ENCODE assay signal across 8 cellular contexts in the genomic region with DNA sequence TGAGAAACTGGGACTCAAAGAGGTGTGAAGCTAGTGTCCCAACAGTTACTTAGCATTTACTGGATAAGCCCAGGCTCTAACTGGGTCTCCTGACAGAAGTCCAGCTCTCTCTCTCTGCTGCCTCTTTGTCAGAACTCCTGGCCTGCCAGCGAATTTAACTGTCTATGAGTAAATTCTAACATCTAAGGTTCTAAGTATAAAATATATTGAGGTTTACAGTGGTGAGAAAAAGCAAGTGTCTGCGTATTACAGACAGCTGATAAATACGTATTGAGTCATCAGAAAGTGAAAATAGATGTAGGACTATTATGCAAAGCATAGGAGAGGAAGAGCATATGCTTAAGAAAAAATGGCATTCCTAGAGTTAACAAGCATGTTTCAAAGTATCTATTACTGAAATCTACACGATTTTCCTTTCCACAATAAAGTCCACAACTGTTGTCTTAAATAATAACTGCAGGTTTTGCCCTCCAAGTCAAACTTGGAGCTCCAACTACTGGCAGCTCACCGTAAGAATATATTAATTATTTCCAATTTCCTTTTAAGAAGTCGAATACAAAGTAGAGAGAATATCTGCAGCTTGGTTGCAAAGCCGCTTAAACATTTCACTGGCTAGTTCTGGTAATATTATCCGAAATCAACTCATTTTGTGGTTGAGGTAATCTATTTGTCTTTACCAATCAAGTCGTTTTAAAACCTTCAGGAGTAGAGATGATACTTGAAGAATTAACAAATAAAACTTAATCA. TPM values are rescaled to one million over a fixed set of nuclear protein-coding genes. Genes with fewer than 3 reads are reported as not detected.
A peak's percentile ranks its signal among the peaks of the same experiment; 100 is the strongest.
DNase-seq lines count a peak whose midpoint lies in the region; ATAC-seq and TF ChIP-seq lines count a peak whose summit lies in the region.

No MANE protein-coding gene starts in this region.

- peaks cover 9 to 17% of the 10 kb centered on the region in 2 experiments; a peak in 3 of 4 replicates for H3K79me1 ChIP-seq in IMR-90 (ENCODE audit: low read depth in 1 of 2, low read length in 2 of 2)

- H3K4me3 ChIP-seq in IMR-90 (ENCODE audit: insufficient read depth, low read depth, low read length) = no peak overlapping the region
- H3K4me3 ChIP-seq in tibial artery = peak overlapping the region; percentile 72 to 88

- no peak overlapping the region for H2AFZ ChIP-seq in IMR-90 (replicated peaks; ENCODE audit: low read length, poor library complexity)

- no peak overlapping the region for H2AK5ac ChIP-seq in IMR-90 (ENCODE audit: low read depth, low read length)

- TF ChIP-seq CTCF in IMR-90 (conservative IDR thresholded peaks at IDR 0.05; ENCODE audit: low read depth, low read length) (no peak; the same call in 1 of the 2 replicates), tibial artery (IDR thresholded peaks at IDR 0.05) (peak in 1 of 2 experiments; percentile 7)

- peak overlapping the region; percentile 5; the same call in 1 of the 2 replicates for H3K4ac ChIP-seq in IMR-90 (ENCODE audit: low read depth, low read length)

- no peak overlapping the region for H2BK15ac ChIP-seq in IMR-90 (ENCODE audit: low read depth, low read length)

- TF ChIP-seq POLR2A in IMR-90 (IDR thresholded peaks at IDR 0.05; ENCODE audit: low read depth, low read length) = no peak

- H3K23ac ChIP-seq in IMR-90 (ENCODE audit: low read depth, low read length) = no peak overlapping the region

- POLR2A ChIA-PET in IMR-90 (lab: Charles Lee; ENCODE audit: unreplicated experiment) = interaction anchor here (0.9 kb wide), 1 partner anchor 330 kb away, joined by 4 read pairs; no protein-coding TSS in a partner anchor

- DNase-seq in NOMO-1 treated with DMSO at 0.1 percent for 48 hours (lab: John Stamatoyannopoulos, UW; ENCODE audit: unreplicated experiment) = peak; percentile 60
- no peak for DNase-seq in NOMO-1 treated with dmso at 0.1 percent for 144 hours (lab: John Stamatoyannopoulos, UW; ENCODE audit: unreplicated experiment)
- DNase-seq in IMR-90 = peak; percentile 56
- peak; percentile 5 for DNase-seq in activated T-helper 9 cell treated with anti-CD3 and anti-CD28 coated beads, Interleukin-2, amount 50 U/mL, for 16 hours (ENCODE audit: low read depth)
- peak; percentile 18 for DNase-seq in kidney tubule cell (ENCODE audit: low spot score)
- no peak for DNase-seq in tibial artery
- DNase-seq in activated gamma-delta T cell (lab: John Stamatoyannopoulos, UW) = no peak

- peak overlapping the region; percentile 94 for H3K4me2 ChIP-seq in IMR-90 (ENCODE audit: low read depth, low read length)

- no peak overlapping the region for H2BK120ac ChIP-seq in IMR-90 (ENCODE audit: low read depth, low read length)

- H3K9me1 ChIP-seq in IMR-90 (ENCODE audit: insufficient read depth, low read length) = peaks cover 3% of the 10 kb centered on the region; the same call in 1 of the 2 replicates

- no TSS peak for BruUV-seq in IMR-90 (replicated peaks; lab: Mats Ljungman, UMichigan)

- no peak overlapping the region for H4K5ac ChIP-seq in IMR-90 (ENCODE audit: low read depth, low read length)

- H3K4me1 ChIP-seq in IMR-90 (ENCODE audit: control insufficient read depth, insufficient read depth, low read length) = peaks cover 4% of the 10 kb centered on the region
- H3K4me1 ChIP-seq in tibial artery = peaks cover 0 to 17% (median 8%) of the 10 kb centered on the region in 4 donors

- H3K36me3 ChIP-seq in IMR-90 (ENCODE audit: control insufficient read depth, insufficient read depth, low read length) (peaks cover 11% of the 10 kb centered on the region), tibial artery (peaks cover 0 to 8% (median 7%) of the 10 kb centered on the region in 3 donors)

- CTCF ChIA-PET in IMR-90 (lab: Yijun Ruan, JAX) = interaction anchor here (0.8 to 3.0 kb wide), 13 partner anchors 9 to 330 kb away, joined by 3 to 16 read pairs (median 4); no protein-coding TSS in a partner anchor

- TF ChIP-seq RAD21 in IMR-90 (IDR thresholded peaks at IDR 0.05; ENCODE audit: low read length) = 0 out of 2 replicates have a peak, but pooled peaks have one; percentile 9

- H2BK20ac ChIP-seq in IMR-90 (ENCODE audit: low read depth, low read length) = no peak overlapping the region

- no peak overlapping the region; the same call in 1 of the 2 replicates for H3K9ac ChIP-seq in IMR-90 (ENCODE audit: low read depth, low read length)

- no peak overlapping the region for H4K8ac ChIP-seq in IMR-90 (ENCODE audit: low read depth in 2 of 2, low read length in 2 of 2)

- H3K9me3 ChIP-seq in IMR-90 (ENCODE audit: control insufficient read depth, insufficient read depth, low read length) (no peaks in the 10 kb centered on the region), tibial artery (no peaks in the 10 kb centered on the region)

- H3K27ac ChIP-seq in IMR-90 (ENCODE audit: insufficient read depth, low read length) (peak overlapping the region; percentile 39; the same call in 1 of the 2 replicates), tibial artery (peak overlapping the region; percentile 84 to 87)

- H3K27me3 ChIP-seq in IMR-90 (ENCODE audit: control insufficient read depth, insufficient read depth, low read length) = no peaks in the 10 kb centered on the region
- no peaks in the 10 kb centered on the region for H3K27me3 ChIP-seq in tibial artery

- no peak overlapping the region for H4K91ac ChIP-seq in IMR-90 (ENCODE audit: insufficient read depth, low read depth, low read length)

- in situ Hi-C loops in IMR-90 (cut with MboI; ENCODE audit: low sequenced_read_pairs) = no loop called here

- no CpG with 5 or more reads among the region's 9 CpGs for whole genome bisulfite sequencing in IMR-90 (ENCODE audit: extremely low coverage in 2 of 2, insufficient read length in 1 of 2), 2 experiments

- intact Hi-C loops in IMR-90 (cut with micrococcal nuclease) = loop anchor here (5.0 to 10.0 kb wide), 2 partner anchors 315 to 527 kb away; a partner anchor contains a TSS
- intact Hi-C loops in tibial artery (cut with DNase I; ENCODE audit: low total_unique reads) = loop anchor here (5.0 to 10.0 kb wide), 3 partner anchors 97 to 333 kb away; no protein-coding TSS in a partner anchor

- H2BK5ac ChIP-seq in IMR-90 (ENCODE audit: low read depth, low read length, poor library complexity, severe bottlenecking) = peak overlapping the region; percentile 35

- H3K56ac ChIP-seq in IMR-90 (ENCODE audit: extremely low read depth, insufficient read depth, low read length) = no peak overlapping the region

- dilution Hi-C loops in IMR-90 (cut with HindIII; ENCODE audit: low sequenced_read_pairs, unreplicated experiment) = loop anchor here (25.0 kb wide), 1 partner anchor 205 kb away; no protein-coding TSS in a partner anchor

- peak overlapping the region; percentile 26; the same call in 1 of the 2 replicates for H3K18ac ChIP-seq in IMR-90 (ENCODE audit: low read depth, low read length)

- H3K14ac ChIP-seq in IMR-90 (replicated peaks; ENCODE audit: low read depth, low read length) = no peak overlapping the region

- H4K20me1 ChIP-seq in IMR-90 (ENCODE audit: insufficient read depth, low read length) = peaks cover 13% of the 10 kb centered on the region; the same call in 1 of the 2 replicates

- H2AK9ac ChIP-seq in IMR-90 (replicated peaks; ENCODE audit: low read depth, low read length, poor library complexity) = no peak overlapping the region

- peak; percentile 40 for ATAC-seq in GM21528 (IDR thresholded peaks at IDR 0.05; ENCODE audit: low FRiP score, unreplicated experiment)
- no peak for ATAC-seq in IMR-90 (ENCODE audit: low read depth)

TF ChIP-seq in IMR-90, 13 proteins besides CTCF, POLR2A, EP300 and RAD21:
- TF ChIP-seq RCOR1 (IDR thresholded peaks at IDR 0.05; ENCODE audit: insufficient replicate concordance, low read length) = no peak
- no peak for TF ChIP-seq BHLHE40 (IDR thresholded peaks at IDR 0.05; ENCODE audit: low read depth, low read length)
- TF ChIP-seq, protein P1, sequence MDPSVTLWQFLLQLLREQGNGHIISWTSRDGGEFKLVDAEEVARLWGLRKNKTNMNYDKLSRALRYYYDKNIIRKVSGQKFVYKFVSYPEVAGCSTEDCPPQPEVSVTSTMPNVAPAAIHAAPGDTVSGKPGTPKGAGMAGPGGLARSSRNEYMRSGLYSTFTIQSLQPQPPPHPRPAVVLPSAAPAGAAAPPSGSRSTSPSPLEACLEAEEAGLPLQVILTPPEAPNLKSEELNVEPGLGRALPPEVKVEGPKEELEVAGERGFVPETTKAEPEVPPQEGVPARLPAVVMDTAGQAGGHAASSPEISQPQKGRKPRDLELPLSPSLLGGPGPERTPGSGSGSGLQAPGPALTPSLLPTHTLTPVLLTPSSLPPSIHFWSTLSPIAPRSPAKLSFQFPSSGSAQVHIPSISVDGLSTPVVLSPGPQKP (IDR thresholded peaks at IDR 0.05; ENCODE audit: borderline replicate concordance, low read depth, low read length) = no peak
- TF ChIP-seq RFX5 (IDR thresholded peaks at IDR 0.05; ENCODE audit: low read depth, low read length) = no peak
- TF ChIP-seq MAFK (IDR thresholded peaks at IDR 0.05; ENCODE audit: low read depth, low read length) = peak; percentile 21; the same call in 1 of the 2 replicates
- TF ChIP-seq CHD1 (IDR thresholded peaks at IDR 0.05; ENCODE audit: low read depth, low read length) = no peak
- no peak for TF ChIP-seq MAZ (IDR thresholded peaks at IDR 0.05; ENCODE audit: borderline replicate concordance, low read depth, low read length)
- TF ChIP-seq CEBPB (IDR thresholded peaks at IDR 0.05; ENCODE audit: low read depth, low read length) = peak; percentile 69
- no peak for TF ChIP-seq FOS (IDR thresholded peaks at IDR 0.05; ENCODE audit: low read depth, low read length)
- TF ChIP-seq SMC3 (IDR thresholded peaks at IDR 0.05; ENCODE audit: low read depth, low read length) = no peak
- no peak for TF ChIP-seq NFE2L2 (IDR thresholded peaks at IDR 0.05; ENCODE audit: low read depth, low read length)
- TF ChIP-seq, protein P2, sequence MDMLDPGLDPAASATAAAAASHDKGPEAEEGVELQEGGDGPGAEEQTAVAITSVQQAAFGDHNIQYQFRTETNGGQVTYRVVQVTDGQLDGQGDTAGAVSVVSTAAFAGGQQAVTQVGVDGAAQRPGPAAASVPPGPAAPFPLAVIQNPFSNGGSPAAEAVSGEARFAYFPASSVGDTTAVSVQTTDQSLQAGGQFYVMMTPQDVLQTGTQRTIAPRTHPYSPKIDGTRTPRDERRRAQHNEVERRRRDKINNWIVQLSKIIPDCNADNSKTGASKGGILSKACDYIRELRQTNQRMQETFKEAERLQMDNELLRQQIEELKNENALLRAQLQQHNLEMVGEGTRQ (IDR thresholded peaks at IDR 0.05; ENCODE audit: low read depth, low read length) = no peak
- no peak for TF ChIP-seq MXI1 (IDR thresholded peaks at IDR 0.05; ENCODE audit: borderline replicate concordance, low read depth, low read length)
TF ChIP-seq in IMR-90: peak in this region for 2.

RNA-seq across cellular contexts. Expression of a gene that starts 1.4 kb away (rescaled TPM):
- 19.7 and 25.0 TPM in 2 replicates for total RNA-seq in IMR-90 (2012; rRNA removed)
- 13.5 and 20.7 TPM in 2 replicates for polyA plus RNA-seq in IMR-90 (2012; rRNA removed)
- 8.0 and 10.2 TPM in 2 replicates for polyA plus RNA-seq in IMR-90 (2012; cell fraction: cytosol; rRNA removed)
- 8.1 and 208 TPM in 2 replicates for polyA plus RNA-seq in IMR-90 (2012; cell fraction: nucleus; rRNA removed; ENCODE audit: low replicate concordance)

Comparison
In these comparisons a context has a peak if more than half of its experiments do, and no peak if none do; other contexts are left out.
1. DNase-seq: peak in NOMO-1 treated with DMSO at 0.1 percent for 48 hours (single experiment), IMR-90 (single experiment), activated T-helper 9 cell treated with anti-CD3 and anti-CD28 coated beads, Interleukin-2, amount 50 U/mL, for 16 hours (single experiment) and kidney tubule cell (single experiment); none in NOMO-1 treated with dmso at 0.1 percent for 144 hours (single experiment), tibial artery (0 of 2) and activated gamma-delta T cell (single experiment).